Comparison of ENCODE assay signal across 11 cellular contexts in genomic region chr16:84643677-84644076, GRCh38. TPM values are rescaled to one million over a fixed set of nuclear protein-coding genes. Genes with fewer than 3 reads are reported as not detected.
A peak's percentile ranks its signal among the peaks of the same experiment; 100 is the strongest.
DNase-seq lines count a peak whose midpoint lies in the region; TF ChIP-seq lines count a peak whose summit lies in the region.
"Had no signal": no experiment of that assay in that cellular context is flagged by ENCODE, and none has a peak within 500 bp of the region (broad histone marks: within the 10 kb centered on the region; RNA-seq: fewer than 3 reads in every experiment).

No MANE protein-coding gene starts in this region.

- H3K36me3 Mint-ChIP-seq in endothelial cell (ENCODE audit: low read depth, unreplicated experiment): peaks cover 4% of the 10 kb centered on the region

- H3K27ac Mint-ChIP-seq in endothelial cell (ENCODE audit: unreplicated experiment): peak overlapping the region; percentile 27

- H3K4me1 ChIP-seq in prostate gland (replicated peaks): no peaks in the 10 kb centered on the region

- H3K27me3 Mint-ChIP-seq in endothelial cell (ENCODE audit: unreplicated experiment): peaks cover 11% of the 10 kb centered on the region

- WGBS in prostate gland: 60% methylated on average over 4 of the region's 4 CpGs

- no peaks in the 10 kb centered on the region for H3K9me3 Mint-ChIP-seq in endothelial cell (ENCODE audit: unreplicated experiment)

- H3K4me3 ChIP-seq in prostate gland (no peak overlapping the region), brain microvascular endothelial cell (ENCODE audit: low read depth, low read length) (no peak overlapping the region)
- H3K4me3 ChIP-seq: PC-9 had no signal

- TF ChIP-seq POLR2A in prostate gland (IDR thresholded peaks at IDR 0.05): no peak

- H3K36me3 ChIP-seq in prostate gland (no peaks in the 10 kb centered on the region), brain microvascular endothelial cell (replicated peaks) (no peaks in the 10 kb centered on the region)

- TF ChIP-seq CTCF in endothelial cell (IDR thresholded peaks at IDR 0.05; ENCODE audit: unreplicated experiment) (no peak), prostate gland (IDR thresholded peaks at IDR 0.05) (no peak), brain microvascular endothelial cell (IDR thresholded peaks at IDR 0.05; ENCODE audit: low read depth, low read length, missing control alignments) (no peak)

- DNase-seq in GM03348 (ENCODE audit: low spot score): peak; percentile 34
- peak; percentile 86 for DNase-seq in NCI-H524 treated with DMSO at 0.1 percent for 48 hours (lab: John Stamatoyannopoulos, UW)
- no peak for DNase-seq in endothelial cell (ENCODE audit: low spot score)
- no peak for DNase-seq in prostate gland (ENCODE audit: low spot score)
- DNase-seq in NCI-H2029 treated with DMSO at 0.1 percent for 48 hours (lab: John Stamatoyannopoulos, UW): no peak
- DNase-seq in D341Med (ENCODE audit: low spot score): no peak
- no peak for DNase-seq in cerebellum (ENCODE audit: low spot score)
- no peak for DNase-seq in brain microvascular endothelial cell
- DNase-seq: DMS153, occipital lobe had no signal

- in situ Hi-C loops in brain microvascular endothelial cell (cut with HindIII; ENCODE audit: low pct_ligation_motif_present, low sequenced_read_pairs): no loop called here

- peaks cover 10% of the 10 kb centered on the region for H3K4me1 Mint-ChIP-seq in endothelial cell (ENCODE audit: unreplicated experiment)

- intact Hi-C loops in prostate gland (cut with DNase I): loop anchor here (10.0 kb wide), 1 partner anchor 81 kb away; no protein-coding TSS in a partner anchor

- H3K9me3 ChIP-seq in prostate gland: no peaks in the 10 kb centered on the region

- H3K27ac ChIP-seq in prostate gland: peak overlapping the region; percentile 48 to 68
- H3K27ac ChIP-seq in brain microvascular endothelial cell: no peak overlapping the region

- no peaks in the 10 kb centered on the region for H3K27me3 ChIP-seq in prostate gland (replicated peaks; ENCODE audit: insufficient read depth)
- no peaks in the 10 kb centered on the region for H3K27me3 ChIP-seq in brain microvascular endothelial cell (replicated peaks)

- no peak overlapping the region for H3K4me3 Mint-ChIP-seq in endothelial cell (ENCODE audit: unreplicated experiment)

RNA-seq across cellular contexts. Expression of gene KLHL36, which starts 4.6 kb away (rescaled TPM):
- total RNA-seq in endothelial cell (ENCODE audit: unreplicated experiment): 40.8 TPM
- total RNA-seq in prostate gland: 100 to 1,000 TPM in 1 of 2 donors, 10 to 100 TPM in 1; 57.1 to 106 TPM
- total RNA-seq in cerebellum: 63.5 TPM

RNA-seq across cellular contexts. Expression of gene COTL1, which starts 25.8 kb away (rescaled TPM):
- total RNA-seq in endothelial cell (ENCODE audit: unreplicated experiment) (87.3 TPM), prostate gland (100 to 1,000 TPM in 1 of 2 donors, 10 to 100 TPM in 1; 46.8 to 110 TPM), cerebellum (49.2 TPM)

RNA-seq across cellular contexts. Expression of gene USP10, which starts 56.1 kb away (rescaled TPM):
- total RNA-seq in endothelial cell (ENCODE audit: unreplicated experiment) (81.2 TPM), prostate gland (10 to 100 TPM; 57.4 to 95.7 TPM), cerebellum (67.2 TPM)

Comparison
In these comparisons a context has a peak if more than half of its experiments do, and no peak if none do; other contexts are left out.
1. DNase-seq: peak in GM03348 (single experiment) and NCI-H524 treated with DMSO at 0.1 percent for 48 hours (single experiment); none in endothelial cell (single experiment), prostate gland (single experiment), NCI-H2029 treated with DMSO at 0.1 percent for 48 hours (single experiment), D341Med (single experiment), cerebellum (single experiment) and brain microvascular endothelial cell (single experiment).